1 cellular context compared by ENCODE assay signal in the genomic region with DNA sequence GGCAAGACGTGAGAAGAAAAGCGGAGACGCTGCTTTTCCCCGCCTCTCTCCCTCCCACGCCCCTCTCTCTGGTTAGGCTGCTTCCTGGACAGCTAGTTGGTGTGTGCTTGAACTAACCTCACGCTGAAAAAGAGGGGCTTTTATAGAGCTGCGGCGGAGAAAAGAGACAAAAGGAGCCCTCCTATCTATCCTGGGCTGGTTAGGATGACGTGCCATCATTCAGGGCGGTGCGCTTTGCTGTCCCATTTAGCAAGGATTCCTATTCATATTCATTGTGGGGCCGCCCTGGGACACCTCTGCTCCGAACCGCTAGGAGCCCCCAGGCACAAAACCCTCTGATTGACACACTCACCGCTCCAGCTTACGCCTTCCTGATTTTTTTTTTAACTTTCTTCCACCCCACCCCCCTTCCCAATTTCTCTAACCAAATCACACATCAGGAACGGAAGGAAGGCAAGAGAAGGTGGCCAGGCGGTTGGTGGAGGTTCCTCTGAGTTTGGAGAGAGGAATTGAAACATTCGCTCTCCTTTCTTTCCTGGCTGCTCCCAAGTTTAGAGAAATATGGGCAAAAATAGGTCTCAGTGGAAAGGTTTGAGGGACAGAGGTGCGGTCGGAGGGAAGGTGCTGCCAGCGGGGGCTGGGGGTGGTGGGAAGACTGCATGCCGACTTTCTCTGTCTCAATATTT.
TF ChIP-seq lines count a peak whose summit lies in the region.

TSS of gene OLIG3 (minus strand) at position 114 of the 686 bp plus-strand sequence. CDS start 224 bp downstream, outside the sequence.

TF ChIP-seq in GM23338, 12 proteins besides CTCF, POLR2A, EP300 and RAD21 (continued from another document):
- no peak for TF ChIP-seq ZNF462 (CRISPR knock-in tag; IDR thresholded peaks at IDR 0.05)
TF ChIP-seq in GM23338: peak in this region for 2.
